In the genomic region with DNA sequence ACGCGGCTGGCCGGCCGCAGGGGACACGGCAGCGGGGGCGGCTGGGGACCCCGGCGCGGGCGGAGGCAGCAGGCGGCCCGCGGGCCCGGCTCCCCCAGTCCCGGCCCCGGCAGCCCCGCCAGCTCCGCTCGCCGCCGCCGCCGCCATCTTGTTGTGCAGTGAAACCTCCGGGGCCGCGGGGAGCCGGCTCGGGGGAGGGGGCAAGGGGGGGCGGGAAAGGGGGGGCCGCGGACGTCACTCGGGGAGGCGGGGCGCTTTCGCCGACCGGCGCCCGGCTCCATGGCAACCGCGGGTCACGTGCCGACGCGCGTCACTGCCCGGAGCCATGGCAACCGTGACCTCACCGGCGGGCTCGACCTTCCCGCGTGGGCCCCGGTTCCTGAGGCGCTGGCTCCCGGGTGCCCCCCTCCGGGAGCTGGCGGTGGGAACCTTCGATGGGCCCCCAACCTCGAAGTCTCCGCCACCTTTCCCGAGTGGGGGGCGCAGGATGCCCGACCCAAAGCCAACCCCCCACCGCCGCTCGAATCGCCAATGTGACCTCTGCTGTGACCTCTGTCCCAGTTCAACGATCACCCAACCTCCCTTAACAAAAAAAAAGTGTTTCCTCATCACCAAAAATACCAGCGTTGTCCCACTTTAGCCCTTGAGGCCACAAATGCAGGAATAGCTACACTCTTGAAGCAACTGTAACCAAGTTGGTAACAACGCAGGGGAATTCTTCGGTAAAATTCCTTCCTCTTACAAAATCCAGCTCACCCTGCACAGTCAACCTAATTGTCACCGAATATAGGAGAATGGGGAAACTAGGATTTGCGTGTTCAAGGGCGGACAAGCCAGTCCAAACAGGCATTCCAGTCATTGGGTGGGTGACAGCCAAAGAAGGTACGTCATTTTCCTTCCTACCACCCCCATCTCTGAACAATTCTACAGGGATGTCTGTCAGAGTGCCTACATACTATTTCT, we compare ENCODE assay signal across 8 cellular contexts. TPM values are rescaled to one million over a fixed set of nuclear protein-coding genes. Genes with fewer than 3 reads are reported as not detected.
DNase-seq lines count a peak whose midpoint lies in the region; ATAC-seq and TF ChIP-seq lines count a peak whose summit lies in the region.

SIK3 (minus strand) TSS at position 160 of the 963 bp plus-strand sequence; CDS start at position 147, 13 bp downstream.

- DNase-seq in 8988T: peak; percentile 99
- DNase-seq in NCI-H2171 treated with DMSO at 0.1 percent for 48 hours (lab: John Stamatoyannopoulos, UW): peak; percentile 81
- peak; percentile 92 for DNase-seq in WERI-Rb-1
- peak; percentile 91 for DNase-seq in breast epithelium (ENCODE audit: low spot score in 2 of 2)
- peak; percentile 99 for DNase-seq in iPS-NIHi7 (ENCODE audit: extremely low spot score)
- peak; percentile 86 for DNase-seq in smooth muscle cell (lab: John Stamatoyannopoulos, UW; ENCODE audit: unreplicated experiment)

- peak; percentile 54 for TF ChIP-seq POLR2A in breast epithelium (IDR thresholded peaks at IDR 0.05)

- ATAC-seq in GM18858 (IDR thresholded peaks at IDR 0.05; ENCODE audit: unreplicated experiment) (peak; percentile 41), HG03097 (IDR thresholded peaks at IDR 0.05; ENCODE audit: low FRiP score, unreplicated experiment) (peak; percentile 72)

- H3K9me3 ChIP-seq in WERI-Rb-1 (ENCODE audit: severe bottlenecking) (no peaks in the 10 kb centered on the region), breast epithelium (no peaks in the 10 kb centered on the region), smooth muscle cell (replicated peaks; ENCODE audit: low read depth) (no peaks in the 10 kb centered on the region)

- peak within 1 kb of the TSS; percentile 82 for H3K4me2 ChIP-seq in smooth muscle cell

- TF ChIP-seq CTCF in WERI-Rb-1 (IDR thresholded peaks at IDR 0.05; ENCODE audit: low read depth, low read length): peak; percentile 57
- peak in 2 of 3 donors; percentile 40 to 55 for TF ChIP-seq CTCF in breast epithelium (IDR thresholded peaks at IDR 0.05)
- TF ChIP-seq CTCF in smooth muscle cell (IDR thresholded peaks at IDR 0.05; ENCODE audit: borderline replicate concordance, insufficient read depth, poor library complexity, severe bottlenecking): peak; percentile 34

- H3K27ac ChIP-seq in WERI-Rb-1: peak within 1 kb of the TSS; percentile 88
- H3K27ac ChIP-seq in breast epithelium: peak within 1 kb of the TSS; percentile 99
- peak within 1 kb of the TSS; percentile 94 for H3K27ac ChIP-seq in smooth muscle cell (ENCODE audit: low read depth)

- H3F3A ChIP-seq in smooth muscle cell (ENCODE audit: low read depth): no peaks in the 10 kb centered on the region

- H3K27me3 ChIP-seq in WERI-Rb-1 (ENCODE audit: insufficient read depth, low read depth, severe bottlenecking): no peaks in the 10 kb centered on the region
- no peaks in the 10 kb centered on the region for H3K27me3 ChIP-seq in breast epithelium
- H3K27me3 ChIP-seq in smooth muscle cell (ENCODE audit: low read depth): no peaks in the 10 kb centered on the region

- intact Hi-C loops in breast epithelium (cut with DNase I; ENCODE audit: low total_unique reads): no loop called here

- H3K9ac ChIP-seq in smooth muscle cell (ENCODE audit: low read depth): peak within 1 kb of the TSS; percentile 95

- H3K4me1 ChIP-seq in breast epithelium (peaks cover 0 to 17% of the 10 kb centered on the region in 2 donors), smooth muscle cell (ENCODE audit: low read depth) (peaks cover 33% of the 10 kb centered on the region)

- H3K4me3 ChIP-seq in WERI-Rb-1 (ENCODE audit: low read depth, low read length) (peak within 1 kb of the TSS; percentile 85), breast epithelium (peak within 1 kb of the TSS; percentile 83 to 98 (median 92)), smooth muscle cell (peak within 1 kb of the TSS; percentile 86)

- H2AFZ ChIP-seq in smooth muscle cell (ENCODE audit: low read depth): peak within 1 kb of the TSS; percentile 67

- H3K36me3 ChIP-seq in WERI-Rb-1 (no peaks in the 10 kb centered on the region), breast epithelium (no peaks in the 10 kb centered on the region), smooth muscle cell (ENCODE audit: low read depth) (no peaks in the 10 kb centered on the region)

- peaks cover 39% of the 10 kb centered on the region for H4K20me1 ChIP-seq in smooth muscle cell (ENCODE audit: low read depth)

- H3K79me2 ChIP-seq in smooth muscle cell (ENCODE audit: low read depth): peaks cover 42% of the 10 kb centered on the region

- WGBS in smooth muscle cell (ENCODE audit: low lambda C conversion rate): 7% methylated on average over 41 of the region's 78 CpGs

RNA-seq across cellular contexts. Expression of gene SIK3, which starts in this region (rescaled TPM):
- total RNA-seq in breast epithelium: 100 to 1,000 TPM in 1 of 3 donors, 10 to 100 TPM in 2; 26.9 to 110 (median 57.0) TPM
- total RNA-seq in smooth muscle cell: 8.7 and 11.9 TPM in 2 replicates
- 11.0 and 11.8 TPM in 2 replicates for polyA plus RNA-seq in smooth muscle cell

Comparison
In these comparisons a context has a peak if more than half of its experiments do, and no peak if none do; other contexts are left out.
1. Peak in every context shown above with its lines: DNase-seq, ATAC-seq, H3K4me3 ChIP-seq and H3K27ac ChIP-seq.